36 cellular contexts compared by ENCODE assay signal in genomic region chr2:147156970-147157369, GRCh38.
"Had no signal": no experiment of that assay in that cellular context is flagged by ENCODE, and none has a peak within 500 bp of the region (broad histone marks: within the 10 kb centered on the region; RNA-seq: fewer than 3 reads in every experiment).

No MANE protein-coding gene starts in this region.

- ATAC-seq: activated naive CD4-positive, alpha-beta T cell treated with anti-CD3 and anti-CD28 coated beads, Interleukin-2, amount 50 U/mL, for 72 hours; activated naive CD8-positive, alpha-beta T cell treated with anti-CD3 and anti-CD28 coated beads, Interleukin-2, amount 50 U/mL, for 24 hours; activated T-cell treated with anti-CD3 and anti-CD28 coated beads, Interleukin-2, amount 50 U/mL, for 4 hours; activated T-cell treated with anti-CD3 and anti-CD28 coated beads, Interleukin-2, amount 50 U/mL, for 72 hours; activated T-helper 17 cell treated with anti-CD3 and anti-CD28 coated beads, Interleukin-2, amount 50 U/mL, for 72 hours; body of pancreas had no signal

- H3K36me3 ChIP-seq: adrenal gland, ascending aorta, brain microvascular endothelial cell, breast epithelium, cardiac muscle cell had no signal

- H3K36me3 Mint-ChIP-seq: activated naive CD4-positive, alpha-beta T cell treated with anti-CD3 and anti-CD28 coated beads, Interleukin-2, amount 10 ng/mL, durations not matched to agents 7 days and 5 days; activated naive CD4-positive, alpha-beta T cell treated with anti-CD3 and anti-CD28 coated beads, Interleukin-2, amount 50 U/mL, for 24 hours; activated naive CD8-positive, alpha-beta T cell; activated naive CD8-positive, alpha-beta T cell treated with anti-CD3 and anti-CD28 coated beads for 36 hours; activated naive CD8-positive, alpha-beta T cell treated with anti-CD3 and anti-CD28 coated beads, Interleukin-2, amount 10 ng/mL, durations not matched to agents 7 days and 5 days; brain had no signal

- H3K9me3 Mint-ChIP-seq: activated naive CD8-positive, alpha-beta T cell treated with anti-CD3 and anti-CD28 coated beads, Interleukin-2, amount 10 ng/mL, durations not matched to agents 7 days and 5 days; activated naive CD8-positive, alpha-beta T cell treated with anti-CD3 and anti-CD28 coated beads, Interleukin-2, amount 50 U/mL, for 24 hours; activated T-helper 1 cell treated with anti-CD3 and anti-CD28 coated beads, Interleukin-12 subunit alpha, Interleukin-12 subunit beta, Interleukin-2, Interleukin-4 antibody, amounts not matched to agents 30 ng/mL and 10 ng/mL and 1 ng/mL, durations not matched to agents 14 hours and 24 hours and 36 hours; activated T-helper 17 cell treated with anti-CD3 and anti-CD28 coated beads, Interleukin-2, amount 50 U/mL, for 72 hours; activated T-helper 2 cell treated with anti-CD3 and anti-CD28 coated beads, Interferon-gamma antibody, Interleukin-2, Interleukin-4, amounts not matched to agents 10 μg/mL and 5 μg/mL and 100 μg/mL, durations not matched to agents 14 hours and 24 hours and 36 hours had no signal

- H3K27me3 ChIP-seq: adrenal gland, ascending aorta, body of pancreas, brain microvascular endothelial cell, breast epithelium, cardiac muscle cell had no signal

- H3K27ac Mint-ChIP-seq: activated naive CD4-positive, alpha-beta T cell treated with anti-CD3 and anti-CD28 coated beads for 36 hours; activated naive CD4-positive, alpha-beta T cell treated with anti-CD3 and anti-CD28 coated beads, Interleukin-2, amount 10 ng/mL, durations not matched to agents 7 days and 5 days; activated naive CD4-positive, alpha-beta T cell treated with anti-CD3 and anti-CD28 coated beads, Interleukin-2, amount 50 U/mL, for 24 hours; activated naive CD4-positive, alpha-beta T cell treated with anti-CD3 and anti-CD28 coated beads, Interleukin-2, amount 50 U/mL, for 72 hours; activated naive CD8-positive, alpha-beta T cell; activated naive CD8-positive, alpha-beta T cell treated with anti-CD3 and anti-CD28 coated beads for 36 hours; activated naive CD8-positive, alpha-beta T cell treated with anti-CD3 and anti-CD28 coated beads, Interleukin-2, amount 10 ng/mL, durations not matched to agents 7 days and 5 days; activated naive CD8-positive, alpha-beta T cell treated with anti-CD3 and anti-CD28 coated beads, Interleukin-2, amount 50 U/mL, for 24 hours; activated T-cell treated with anti-CD3 and anti-CD28 coated beads, Interleukin-2, amount 50 U/mL, for 24 hours; activated T-cell treated with anti-CD3 and anti-CD28 coated beads, Interleukin-2, amount 50 U/mL, for 72 hours; activated T-helper 1 cell treated with anti-CD3 and anti-CD28 coated beads, Interleukin-12 subunit alpha, Interleukin-12 subunit beta, Interleukin-2, Interleukin-4 antibody, amounts not matched to agents 30 ng/mL and 10 ng/mL and 1 ng/mL, durations not matched to agents 14 hours and 24 hours and 36 hours; activated T-helper 17 cell treated with anti-CD3 and anti-CD28 coated beads, Interleukin-2, amount 50 U/mL, for 72 hours; activated T-helper 2 cell treated with anti-CD3 and anti-CD28 coated beads, Interferon-gamma antibody, Interleukin-2, Interleukin-4, amounts not matched to agents 10 μg/mL and 5 μg/mL and 100 μg/mL, durations not matched to agents 14 hours and 24 hours and 36 hours; brain had no signal

- H3K27ac ChIP-seq: adrenal gland, ascending aorta, body of pancreas, brain microvascular endothelial cell, breast epithelium, cardiac muscle cell had no signal

- H3K4me3 ChIP-seq: adrenal gland, ascending aorta, body of pancreas, breast epithelium, cardiac muscle cell had no signal

- H3K9me3 ChIP-seq: adrenal gland, ascending aorta, body of pancreas, breast epithelium had no signal

- DNase-seq: activated effector memory CD4-positive, alpha-beta T cell treated with anti-CD3 and anti-CD28 coated beads, Interleukin-2, amount 50 U/mL, for 16 hours; activated effector memory CD4-positive, alpha-beta T cell treated with Interleukin-2 at 50 U/mL for 16 hours; activated gamma-delta T cell; activated gamma-delta T cell treated with Interleukin-2 at 50 U/mL for 16 hours; activated naive CD4-positive, alpha-beta T cell; activated naive CD4-positive, alpha-beta T cell treated with anti-CD3 and anti-CD28 coated beads for 36 hours; activated naive CD4-positive, alpha-beta T cell treated with anti-CD3 and anti-CD28 coated beads, Interleukin-2, amount 10 ng/mL, durations not matched to agents 7 days and 5 days; activated naive CD4-positive, alpha-beta T cell treated with anti-CD3 and anti-CD28 coated beads, Interleukin-2, amount 50 U/mL, for 16 hours; activated naive CD4-positive, alpha-beta T cell treated with Interleukin-2 at 50 U/mL for 16 hours; activated naive CD8-positive, alpha-beta T cell treated with anti-CD3 and anti-CD28 coated beads for 36 hours; activated naive CD8-positive, alpha-beta T cell treated with anti-CD3 and anti-CD28 coated beads, Interleukin-2, amount 10 ng/mL, durations not matched to agents 7 days and 5 days; activated naive CD8-positive, alpha-beta T cell treated with anti-CD3 and anti-CD28 coated beads, Interleukin-2, amount 50 U/mL, for 24 hours; activated T-cell treated with anti-CD3 and anti-CD28 coated beads, Interleukin-2, amount 50 U/mL, for 24 hours; activated T-cell treated with anti-CD3 and anti-CD28 coated beads, Interleukin-2, amount 50 U/mL, for 4 hours; activated T-cell treated with anti-CD3 and anti-CD28 coated beads, Interleukin-2, amount 50 U/mL, for 48 hours; activated T-cell treated with anti-CD3 and anti-CD28 coated beads, Interleukin-2, amount 50 U/mL, for 72 hours; adrenal gland; amniotic stem cell; amygdala; anterior cingulate cortex; aorta; body of pancreas; brain microvascular endothelial cell; caudate nucleus; cerebellar nuclear complex had no signal

- H3K4me3 Mint-ChIP-seq: activated naive CD4-positive, alpha-beta T cell treated with anti-CD3 and anti-CD28 coated beads for 36 hours; activated naive CD4-positive, alpha-beta T cell treated with anti-CD3 and anti-CD28 coated beads, Interleukin-2, amount 10 ng/mL, durations not matched to agents 7 days and 5 days; activated naive CD4-positive, alpha-beta T cell treated with anti-CD3 and anti-CD28 coated beads, Interleukin-2, amount 50 U/mL, for 24 hours; activated naive CD8-positive, alpha-beta T cell; activated naive CD8-positive, alpha-beta T cell treated with anti-CD3 and anti-CD28 coated beads for 36 hours; activated naive CD8-positive, alpha-beta T cell treated with anti-CD3 and anti-CD28 coated beads, Interleukin-2, amount 10 ng/mL, durations not matched to agents 7 days and 5 days; activated naive CD8-positive, alpha-beta T cell treated with anti-CD3 and anti-CD28 coated beads, Interleukin-2, amount 50 U/mL, for 24 hours; activated T-cell treated with anti-CD3 and anti-CD28 coated beads, Interleukin-2, amount 50 U/mL, for 24 hours; activated T-cell treated with anti-CD3 and anti-CD28 coated beads, Interleukin-2, amount 50 U/mL, for 4 hours; activated T-cell treated with anti-CD3 and anti-CD28 coated beads, Interleukin-2, amount 50 U/mL, for 72 hours; activated T-helper 1 cell treated with anti-CD3 and anti-CD28 coated beads, Interleukin-12 subunit alpha, Interleukin-12 subunit beta, Interleukin-2, Interleukin-4 antibody, amounts not matched to agents 30 ng/mL and 10 ng/mL and 1 ng/mL, durations not matched to agents 14 hours and 24 hours and 36 hours; activated T-helper 17 cell treated with anti-CD3 and anti-CD28 coated beads, Interleukin-2, amount 50 U/mL, for 72 hours; brain; central memory CD8-positive, alpha-beta T cell had no signal

- H3K4me1 ChIP-seq: adrenal gland, ascending aorta, body of pancreas, breast epithelium had no signal

- H3K4me1 Mint-ChIP-seq: activated naive CD4-positive, alpha-beta T cell treated with anti-CD3 and anti-CD28 coated beads, Interleukin-2, amount 10 ng/mL, durations not matched to agents 7 days and 5 days; activated naive CD4-positive, alpha-beta T cell treated with anti-CD3 and anti-CD28 coated beads, Interleukin-2, amount 50 U/mL, for 24 hours; activated naive CD8-positive, alpha-beta T cell treated with anti-CD3 and anti-CD28 coated beads for 36 hours; activated naive CD8-positive, alpha-beta T cell treated with anti-CD3 and anti-CD28 coated beads, Interleukin-2, amount 10 ng/mL, durations not matched to agents 7 days and 5 days; activated naive CD8-positive, alpha-beta T cell treated with anti-CD3 and anti-CD28 coated beads, Interleukin-2, amount 50 U/mL, for 24 hours; activated T-helper 17 cell treated with anti-CD3 and anti-CD28 coated beads, Interleukin-2, amount 50 U/mL, for 72 hours; brain; central memory CD8-positive, alpha-beta T cell had no signal
